Comparison of ENCODE assay signal across 25 cellular contexts in the genomic region with DNA sequence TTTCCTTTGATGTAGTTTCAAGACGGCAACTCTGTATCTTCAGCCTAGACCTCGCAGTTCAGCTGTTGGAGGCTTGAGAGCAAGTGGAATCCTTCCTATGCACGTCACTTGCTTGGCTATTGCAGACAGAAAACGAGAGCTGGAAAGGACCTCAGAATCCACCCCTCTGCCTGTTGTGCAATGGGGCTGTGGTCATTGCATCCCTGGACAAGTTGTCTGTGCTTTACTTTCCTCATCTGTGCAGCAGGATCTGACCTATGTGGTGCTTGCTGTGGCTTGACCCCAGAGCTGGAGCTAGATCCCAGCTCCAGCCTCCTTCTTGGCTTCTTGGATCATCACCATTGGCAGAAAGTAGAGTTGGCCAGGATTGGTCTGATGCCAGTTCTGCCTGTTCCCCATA. TPM values are rescaled to one million over a fixed set of nuclear protein-coding genes. Genes with fewer than 3 reads are reported as not detected.
"Had no signal": no experiment of that assay in that cellular context is flagged by ENCODE, and none has a peak within 500 bp of the region (broad histone marks: within the 10 kb centered on the region; RNA-seq: fewer than 3 reads in every experiment).

No MANE protein-coding gene starts in this region.

- H3K27me3 ChIP-seq: ovary, uterus had no signal

- H3K27ac ChIP-seq: left lung, ovary, spleen, suprapubic skin, thoracic aorta, tibial artery, uterus had no signal

- H3K4me1 ChIP-seq: left lung, spleen, suprapubic skin, tibial artery, uterus had no signal

- H3K4me3 ChIP-seq: left lung, lung, ovary, spleen, suprapubic skin, thoracic aorta, tibial artery, uterus had no signal

- H3K9me3 ChIP-seq: ovary, suprapubic skin, thoracic aorta, tibial artery, uterus had no signal

- DNase-seq: hypothalamus; immature natural killer cell; kidney; left colon; left lung; mesendoderm; naive B cell; ovary; retina; right cardiac atrium; small intestine; spleen; stimulated activated CD4-positive, alpha-beta T cell treated with anti-CD3 and anti-CD28 coated beads, Interleukin-4, amount 100 ng/mL, for 24 hours; stimulated activated naive CD4-positive, alpha-beta T cell; tibial artery; uterus had no signal

- H3K36me3 ChIP-seq: left lung, ovary, spleen, suprapubic skin, thoracic aorta, tibial artery, uterus had no signal

- FAIRE-seq: islet of Langerhans, kidney, small intestine had no signal

- ATAC-seq: left colon; left lung; natural killer cell treated with Interleukin-12 subunit alpha and Interleukin-12 subunit beta and Interleukin-15 and Interleukin-18, amount 100 ng/mL, for 72 hours; right cardiac atrium; stimulated activated effector memory CD8-positive, alpha-beta T cell treated with anti-CD3 and anti-CD28 coated beads, Interleukin-12 subunit alpha, Interleukin-12 subunit beta, amount 100 ng/mL, for 72 hours had no signal

RNA-seq across cellular contexts. Expression of a gene that starts 50.0 kb away (rescaled TPM):
- total RNA-seq: mesothelial cell of epicardium; mononuclear cell; natural killer cell treated with Interleukin-12 subunit alpha and Interleukin-12 subunit beta and Interleukin-15 and Interleukin-18, amount 100 ng/mL, for 72 hours; progenitor cell of endocrine pancreas had no signal
- polyA plus RNA-seq: immature natural killer cell had no signal
